In genomic region chr1:13222788-13223187, GRCh38 we compare ENCODE assay signal across 16 cellular contexts. TPM values are rescaled to one million over a fixed set of nuclear protein-coding genes. Genes with fewer than 3 reads are reported as not detected.
"Had no signal": no experiment of that assay in that cellular context is flagged by ENCODE, and none has a peak within 500 bp of the region (broad histone marks: within the 10 kb centered on the region; RNA-seq: fewer than 3 reads in every experiment).

No MANE protein-coding gene starts in this region.

RNA-seq across cellular contexts. Expression of gene PRAMEF18, which starts 3.2 kb away (rescaled TPM):
- total RNA-seq: activated CD4-positive, alpha-beta memory T cell treated with anti-CD3 and anti-CD28 coated beads, Interleukin-2, amount 10 ng/mL, durations not matched to agents 7 days and 5 days; activated CD4-positive, alpha-beta T cell treated with anti-CD3 and anti-CD28 coated beads for 36 hours; activated CD4-positive, alpha-beta T cell treated with anti-CD3 and anti-CD28 coated beads, Interleukin-2, amount 10 ng/mL, durations not matched to agents 7 days and 5 days; activated CD8-positive, alpha-beta memory T cell treated with anti-CD3 and anti-CD28 coated beads, Interleukin-2, amount 10 ng/mL, durations not matched to agents 7 days and 5 days; activated CD8-positive, alpha-beta T cell treated with anti-CD3 and anti-CD28 coated beads, Interleukin-2, amount 10 ng/mL, durations not matched to agents 7 days and 5 days; activated naive CD8-positive, alpha-beta T cell treated with anti-CD3 and anti-CD28 coated beads, Interleukin-2, amount 10 ng/mL, durations not matched to agents 7 days and 5 days; activated T-helper 2 cell treated with anti-CD3 and anti-CD28 coated beads, Interferon-gamma antibody, Interleukin-2, Interleukin-4, amounts not matched to agents 10 μg/mL and 5 μg/mL and 100 μg/mL, durations not matched to agents 14 hours and 24 hours and 36 hours; ascending aorta; bronchial epithelial cell; cardiac muscle cell; chondrocyte; T-helper 1 cell treated with Interleukin-12 subunit alpha and Interleukin-12 subunit beta and Interleukin-4 antibody, amounts not matched to agents 30 ng/mL and 1 ng/mL, for 36 hours; T-helper 17 cell; T-helper 2 cell treated with Interferon-gamma antibody and Interleukin-4, amounts not matched to agents 100 ng/mL and 5 ng/mL, for 36 hours; WTC11 had no signal
- polyA plus RNA-seq: adipose tissue, cardiac muscle cell had no signal

RNA-seq across cellular contexts. Expression of gene PRAMEF13, which starts 21.6 kb away (rescaled TPM):
- total RNA-seq: activated CD4-positive, alpha-beta memory T cell treated with anti-CD3 and anti-CD28 coated beads, Interleukin-2, amount 10 ng/mL, durations not matched to agents 7 days and 5 days; activated CD4-positive, alpha-beta T cell treated with anti-CD3 and anti-CD28 coated beads for 36 hours; activated CD4-positive, alpha-beta T cell treated with anti-CD3 and anti-CD28 coated beads, Interleukin-2, amount 10 ng/mL, durations not matched to agents 7 days and 5 days; activated CD8-positive, alpha-beta memory T cell treated with anti-CD3 and anti-CD28 coated beads, Interleukin-2, amount 10 ng/mL, durations not matched to agents 7 days and 5 days; activated CD8-positive, alpha-beta T cell treated with anti-CD3 and anti-CD28 coated beads, Interleukin-2, amount 10 ng/mL, durations not matched to agents 7 days and 5 days; activated naive CD8-positive, alpha-beta T cell treated with anti-CD3 and anti-CD28 coated beads, Interleukin-2, amount 10 ng/mL, durations not matched to agents 7 days and 5 days; activated T-helper 2 cell treated with anti-CD3 and anti-CD28 coated beads, Interferon-gamma antibody, Interleukin-2, Interleukin-4, amounts not matched to agents 10 μg/mL and 5 μg/mL and 100 μg/mL, durations not matched to agents 14 hours and 24 hours and 36 hours; ascending aorta; bronchial epithelial cell; cardiac muscle cell; chondrocyte; T-helper 1 cell treated with Interleukin-12 subunit alpha and Interleukin-12 subunit beta and Interleukin-4 antibody, amounts not matched to agents 30 ng/mL and 1 ng/mL, for 36 hours; T-helper 17 cell; T-helper 2 cell treated with Interferon-gamma antibody and Interleukin-4, amounts not matched to agents 100 ng/mL and 5 ng/mL, for 36 hours; WTC11 had no signal
- polyA plus RNA-seq: adipose tissue, cardiac muscle cell had no signal

RNA-seq across cellular contexts. Expression of gene PRAMEF5, which starts 31.2 kb away (rescaled TPM):
- total RNA-seq: activated CD4-positive, alpha-beta memory T cell treated with anti-CD3 and anti-CD28 coated beads, Interleukin-2, amount 10 ng/mL, durations not matched to agents 7 days and 5 days; activated CD4-positive, alpha-beta T cell treated with anti-CD3 and anti-CD28 coated beads for 36 hours; activated CD4-positive, alpha-beta T cell treated with anti-CD3 and anti-CD28 coated beads, Interleukin-2, amount 10 ng/mL, durations not matched to agents 7 days and 5 days; activated CD8-positive, alpha-beta memory T cell treated with anti-CD3 and anti-CD28 coated beads, Interleukin-2, amount 10 ng/mL, durations not matched to agents 7 days and 5 days; activated CD8-positive, alpha-beta T cell treated with anti-CD3 and anti-CD28 coated beads, Interleukin-2, amount 10 ng/mL, durations not matched to agents 7 days and 5 days; activated naive CD8-positive, alpha-beta T cell treated with anti-CD3 and anti-CD28 coated beads, Interleukin-2, amount 10 ng/mL, durations not matched to agents 7 days and 5 days; activated T-helper 2 cell treated with anti-CD3 and anti-CD28 coated beads, Interferon-gamma antibody, Interleukin-2, Interleukin-4, amounts not matched to agents 10 μg/mL and 5 μg/mL and 100 μg/mL, durations not matched to agents 14 hours and 24 hours and 36 hours; ascending aorta; bronchial epithelial cell; cardiac muscle cell; chondrocyte; T-helper 1 cell treated with Interleukin-12 subunit alpha and Interleukin-12 subunit beta and Interleukin-4 antibody, amounts not matched to agents 30 ng/mL and 1 ng/mL, for 36 hours; T-helper 17 cell; T-helper 2 cell treated with Interferon-gamma antibody and Interleukin-4, amounts not matched to agents 100 ng/mL and 5 ng/mL, for 36 hours; WTC11 had no signal
- polyA plus RNA-seq: adipose tissue, cardiac muscle cell had no signal

RNA-seq across cellular contexts. Expression of gene PRAMEF9, which starts 51.1 kb away (rescaled TPM):
- total RNA-seq: activated CD4-positive, alpha-beta memory T cell treated with anti-CD3 and anti-CD28 coated beads, Interleukin-2, amount 10 ng/mL, durations not matched to agents 7 days and 5 days; activated CD4-positive, alpha-beta T cell treated with anti-CD3 and anti-CD28 coated beads for 36 hours; activated CD4-positive, alpha-beta T cell treated with anti-CD3 and anti-CD28 coated beads, Interleukin-2, amount 10 ng/mL, durations not matched to agents 7 days and 5 days; activated CD8-positive, alpha-beta memory T cell treated with anti-CD3 and anti-CD28 coated beads, Interleukin-2, amount 10 ng/mL, durations not matched to agents 7 days and 5 days; activated CD8-positive, alpha-beta T cell treated with anti-CD3 and anti-CD28 coated beads, Interleukin-2, amount 10 ng/mL, durations not matched to agents 7 days and 5 days; activated naive CD8-positive, alpha-beta T cell treated with anti-CD3 and anti-CD28 coated beads, Interleukin-2, amount 10 ng/mL, durations not matched to agents 7 days and 5 days; activated T-helper 2 cell treated with anti-CD3 and anti-CD28 coated beads, Interferon-gamma antibody, Interleukin-2, Interleukin-4, amounts not matched to agents 10 μg/mL and 5 μg/mL and 100 μg/mL, durations not matched to agents 14 hours and 24 hours and 36 hours; ascending aorta; bronchial epithelial cell; cardiac muscle cell; chondrocyte; T-helper 1 cell treated with Interleukin-12 subunit alpha and Interleukin-12 subunit beta and Interleukin-4 antibody, amounts not matched to agents 30 ng/mL and 1 ng/mL, for 36 hours; T-helper 17 cell; T-helper 2 cell treated with Interferon-gamma antibody and Interleukin-4, amounts not matched to agents 100 ng/mL and 5 ng/mL, for 36 hours; WTC11 had no signal
- polyA plus RNA-seq: adipose tissue, cardiac muscle cell had no signal

RNA-seq across cellular contexts. Expression of gene HNRNPCL4, which starts 57.4 kb away (rescaled TPM):
- total RNA-seq: activated CD4-positive, alpha-beta memory T cell treated with anti-CD3 and anti-CD28 coated beads, Interleukin-2, amount 10 ng/mL, durations not matched to agents 7 days and 5 days; activated CD4-positive, alpha-beta T cell treated with anti-CD3 and anti-CD28 coated beads for 36 hours; activated CD4-positive, alpha-beta T cell treated with anti-CD3 and anti-CD28 coated beads, Interleukin-2, amount 10 ng/mL, durations not matched to agents 7 days and 5 days; activated CD8-positive, alpha-beta memory T cell treated with anti-CD3 and anti-CD28 coated beads, Interleukin-2, amount 10 ng/mL, durations not matched to agents 7 days and 5 days; activated CD8-positive, alpha-beta T cell treated with anti-CD3 and anti-CD28 coated beads, Interleukin-2, amount 10 ng/mL, durations not matched to agents 7 days and 5 days; activated naive CD8-positive, alpha-beta T cell treated with anti-CD3 and anti-CD28 coated beads, Interleukin-2, amount 10 ng/mL, durations not matched to agents 7 days and 5 days; activated T-helper 2 cell treated with anti-CD3 and anti-CD28 coated beads, Interferon-gamma antibody, Interleukin-2, Interleukin-4, amounts not matched to agents 10 μg/mL and 5 μg/mL and 100 μg/mL, durations not matched to agents 14 hours and 24 hours and 36 hours; ascending aorta; bronchial epithelial cell; cardiac muscle cell; chondrocyte; T-helper 1 cell treated with Interleukin-12 subunit alpha and Interleukin-12 subunit beta and Interleukin-4 antibody, amounts not matched to agents 30 ng/mL and 1 ng/mL, for 36 hours; T-helper 17 cell; T-helper 2 cell treated with Interferon-gamma antibody and Interleukin-4, amounts not matched to agents 100 ng/mL and 5 ng/mL, for 36 hours; WTC11 had no signal
- polyA plus RNA-seq: adipose tissue, cardiac muscle cell had no signal
